In genomic region chr15:55518641-55519040, GRCh38 we compare ENCODE assay signal across 17 cellular contexts. TPM values are rescaled to one million over a fixed set of nuclear protein-coding genes. Genes with fewer than 3 reads are reported as not detected.
A peak's percentile ranks its signal among the peaks of the same experiment; 100 is the strongest.
DNase-seq lines count a peak whose midpoint lies in the region; ATAC-seq and TF ChIP-seq lines count a peak whose summit lies in the region.
"Had no signal": no experiment of that assay in that cellular context is flagged by ENCODE, and none has a peak within 500 bp of the region (broad histone marks: within the 10 kb centered on the region; RNA-seq: fewer than 3 reads in every experiment).

No MANE protein-coding gene starts in this region.

- DNase-seq in SK-N-SH (no peak), RWPE1 (ENCODE audit: low spot score) (no peak), fibroblast of pulmonary artery (ENCODE audit: low read depth) (no peak), smooth muscle cell (lab: John Stamatoyannopoulos, UW; ENCODE audit: unreplicated experiment) (no peak)
- DNase-seq: activated CD8-positive, alpha-beta memory T cell treated with anti-CD3 and anti-CD28 coated beads, Interleukin-2, amount 50 U/mL, for 4 hours; activated naive CD4-positive, alpha-beta T cell; effector memory CD4-positive, alpha-beta T cell; NCI-H146; NCI-H345; SJCRH30; uterus had no signal

- H3F3A ChIP-seq in SK-N-SH (replicated peaks; ENCODE audit: insufficient read depth) = no peaks in the 10 kb centered on the region
- H3F3A ChIP-seq in smooth muscle cell (ENCODE audit: low read depth) = no peaks in the 10 kb centered on the region

- H3K9ac ChIP-seq in SK-N-SH (no peak overlapping the region), smooth muscle cell (ENCODE audit: low read depth) (no peak overlapping the region)

- H3K36me3 ChIP-seq in SK-N-SH (replicated peaks in 1 of 2; ENCODE audit: control insufficient read depth in 1 of 2, insufficient read depth in 2 of 2, low read length in 1 of 2) (no peaks in the 10 kb centered on the region), smooth muscle cell (ENCODE audit: low read depth) (no peaks in the 10 kb centered on the region)
- H3K36me3 ChIP-seq: right atrium auricular region, SJCRH30, uterus had no signal

- CTCF ChIA-PET in SK-N-SH (lab: Yijun Ruan, JAX) = interaction anchor here (0.9 to 1.0 kb wide), 2 partner anchors 110 to 123 kb away, joined by 3 to 4 read pairs; no protein-coding TSS in a partner anchor
- CTCF ChIA-PET in RWPE1 (lab: Yijun Ruan, JAX) = interaction anchor here (0.6 kb wide), 1 partner anchor 23 kb away, joined by 3 read pairs; no protein-coding TSS in a partner anchor

- no peak overlapping the region for H3K4me3 ChIP-seq in SK-N-SH (ENCODE audit: low read depth in 2 of 2, low read length in 1 of 2)
- H3K4me3 ChIP-seq in fibroblast of pulmonary artery (replicated peaks; ENCODE audit: low read depth, low read length) = no peak overlapping the region
- H3K4me3 ChIP-seq in smooth muscle cell = no peak overlapping the region
- H3K4me3 ChIP-seq: right atrium auricular region, SJCRH30, uterus had no signal

- no peak for TF ChIP-seq EP300 in SK-N-SH (IDR thresholded peaks at IDR 0.05; ENCODE audit: borderline replicate concordance in 1 of 2, low read depth in 1 of 2, low read length in 1 of 2)

- no peak overlapping the region for H3K4me2 ChIP-seq in SK-N-SH
- no peak overlapping the region for H3K4me2 ChIP-seq in smooth muscle cell

- POLR2A ChIA-PET in SK-N-SH (lab: Yijun Ruan, JAX) (no interaction called here), RWPE1 (lab: Yijun Ruan, JAX; ENCODE audit: low non-redundant PET) (no interaction called here)

- ATAC-seq in SK-N-SH treated with all-trans-retinoic acid at 6 μM for 48 hours (no peak), GM18502 (IDR thresholded peaks at IDR 0.05; ENCODE audit: poor library complexity, unreplicated experiment) (no peak), HG03097 (IDR thresholded peaks at IDR 0.05; ENCODE audit: low FRiP score, unreplicated experiment) (no peak), GM21723 (IDR thresholded peaks at IDR 0.05; ENCODE audit: unreplicated experiment) (no peak)
- ATAC-seq: natural killer cell treated with Interleukin-12 subunit alpha and Interleukin-12 subunit beta and Interleukin-15 and Interleukin-18, amount 100 ng/mL, for 72 hours had no signal

- H3K27ac ChIP-seq in SK-N-SH (ENCODE audit: low read depth in 2 of 2, low read length in 1 of 2) = no peak overlapping the region
- no peak overlapping the region for H3K27ac ChIP-seq in RWPE1
- H3K27ac ChIP-seq in smooth muscle cell (ENCODE audit: low read depth) = no peak overlapping the region
- H3K27ac ChIP-seq: right atrium auricular region, SJCRH30, uterus had no signal

- H3K9me2 ChIP-seq in SK-N-SH = no peaks in the 10 kb centered on the region

- H3K9me3 ChIP-seq in SK-N-SH (no peaks in the 10 kb centered on the region), smooth muscle cell (replicated peaks; ENCODE audit: low read depth) (no peaks in the 10 kb centered on the region)
- H3K9me3 ChIP-seq: right atrium auricular region, SJCRH30, uterus had no signal

- no peaks in the 10 kb centered on the region for H3K79me2 ChIP-seq in SK-N-SH (ENCODE audit: insufficient read depth)
- H3K79me2 ChIP-seq in smooth muscle cell (ENCODE audit: low read depth) = no peaks in the 10 kb centered on the region

- WGBS in SK-N-SH (ENCODE audit: low lambda C conversion rate) = 44% methylated on average over 2 of the region's 2 CpGs
- 90% methylated on average over 2 of the region's 2 CpGs for WGBS in smooth muscle cell (ENCODE audit: low lambda C conversion rate)

- H3K27me3 ChIP-seq in SK-N-SH (ENCODE audit: insufficient read depth) (no peaks in the 10 kb centered on the region), smooth muscle cell (ENCODE audit: low read depth) (no peaks in the 10 kb centered on the region)
- H3K27me3 ChIP-seq: right atrium auricular region, SJCRH30, uterus had no signal

- H2AFZ ChIP-seq in SK-N-SH (ENCODE audit: low read depth) (no peak overlapping the region), smooth muscle cell (ENCODE audit: low read depth) (no peak overlapping the region)

- H3K4me1 ChIP-seq in SK-N-SH (ENCODE audit: control insufficient read depth in 1 of 2, insufficient read depth in 2 of 2, low read depth in 1 of 2, low read length in 1 of 2) (no peaks in the 10 kb centered on the region), smooth muscle cell (ENCODE audit: low read depth) (no peaks in the 10 kb centered on the region)
- H3K4me1 ChIP-seq: right atrium auricular region, SJCRH30, uterus had no signal

- H4K20me1 ChIP-seq in SK-N-SH (ENCODE audit: insufficient read depth) = no peaks in the 10 kb centered on the region
- no peaks in the 10 kb centered on the region for H4K20me1 ChIP-seq in smooth muscle cell (ENCODE audit: low read depth)

- peak; percentile 41 for TF ChIP-seq CTCF in SK-N-SH (IDR thresholded peaks at IDR 0.05)
- peak; percentile 25; the same call in 1 of the 2 replicates for TF ChIP-seq CTCF in RWPE1 (conservative IDR thresholded peaks at IDR 0.05; ENCODE audit: low read depth)
- peak; percentile 33 for TF ChIP-seq CTCF in fibroblast of pulmonary artery (IDR thresholded peaks at IDR 0.05; ENCODE audit: low read length, missing control alignments)
- TF ChIP-seq CTCF in smooth muscle cell (IDR thresholded peaks at IDR 0.05; ENCODE audit: borderline replicate concordance, insufficient read depth, poor library complexity, severe bottlenecking) = peak; percentile 18

- TF ChIP-seq RAD21 in SK-N-SH (IDR thresholded peaks at IDR 0.05; ENCODE audit: low read length) = no peak

TF ChIP-seq in SK-N-SH, 30 proteins besides CTCF, POLR2A, EP300 and RAD21:
- TF ChIP-seq TCF12 (IDR thresholded peaks at IDR 0.05) (no peak), RFX5 (IDR thresholded peaks at IDR 0.05; ENCODE audit: low read length) (no peak)

TF ChIP-seq in SK-N-SH treated with all-trans-retinoic acid at 6 μM for 48 hours, 23 proteins besides CTCF, POLR2A, EP300 and RAD21:
- TF ChIP-seq CREB5 (CRISPR knock-in tag; IDR thresholded peaks at IDR 0.05; ENCODE audit: low read depth) (no peak), GLIS3 (CRISPR knock-in tag; IDR thresholded peaks at IDR 0.05) (no peak)

RNA-seq across cellular contexts. Expression of gene DNAAF4, which starts 10.6 kb away (rescaled TPM):
- 5.2 and 6.3 TPM in 2 replicates for polyA plus RNA-seq in SK-N-SH (2012; rRNA removed)
- 7.9 and 10.5 TPM in 2 replicates for polyA plus RNA-seq in SK-N-SH (2012; cell fraction: cytosol; rRNA removed)
- 3.5 and 4.1 TPM in 2 replicates for polyA plus RNA-seq in SK-N-SH (2012; cell fraction: nucleus; rRNA removed)
- 1.8 and 2.8 TPM in 2 replicates for total RNA-seq in smooth muscle cell
- 2.4 and 3.6 TPM in 2 replicates for polyA plus RNA-seq in smooth muscle cell
- total RNA-seq: natural killer cell treated with Interleukin-12 subunit alpha and Interleukin-12 subunit beta and Interleukin-15 and Interleukin-18, amount 100 ng/mL, for 72 hours had no signal
